Comparison of ENCODE assay signal across 1 cellular context in the genomic region with DNA sequence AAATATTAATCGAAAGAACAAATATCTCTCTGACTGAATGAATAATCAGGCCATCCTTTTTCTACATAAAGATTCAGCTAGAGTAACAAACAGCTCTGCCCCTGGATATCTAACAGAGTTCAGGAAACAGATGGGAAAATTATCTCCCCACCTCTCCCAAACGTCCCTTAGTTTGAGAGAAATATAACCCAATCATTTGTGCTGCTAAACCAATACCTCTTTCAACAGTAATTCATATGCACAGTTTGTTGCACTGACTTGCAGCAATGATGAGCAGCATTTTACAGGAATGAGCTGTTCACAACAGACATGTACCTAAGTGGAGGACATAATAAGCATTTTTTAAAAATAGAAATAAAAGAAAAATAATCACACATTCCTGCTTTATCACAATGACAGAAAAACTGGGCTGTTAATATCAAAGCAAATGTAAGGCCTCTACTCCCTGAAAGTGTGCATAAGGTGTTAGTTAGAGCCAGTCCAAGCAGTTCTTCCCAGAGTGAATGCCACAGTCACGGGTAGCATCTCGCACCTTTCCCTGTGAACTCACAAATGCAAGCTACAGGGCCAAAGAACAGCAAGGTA.
TF ChIP-seq lines count a peak whose summit lies in the region.

No MANE protein-coding gene starts in this region.

TF ChIP-seq in GM23338, 12 proteins besides CTCF, POLR2A, EP300 and RAD21 (continued from another document):
- TF ChIP-seq, protein P1, sequence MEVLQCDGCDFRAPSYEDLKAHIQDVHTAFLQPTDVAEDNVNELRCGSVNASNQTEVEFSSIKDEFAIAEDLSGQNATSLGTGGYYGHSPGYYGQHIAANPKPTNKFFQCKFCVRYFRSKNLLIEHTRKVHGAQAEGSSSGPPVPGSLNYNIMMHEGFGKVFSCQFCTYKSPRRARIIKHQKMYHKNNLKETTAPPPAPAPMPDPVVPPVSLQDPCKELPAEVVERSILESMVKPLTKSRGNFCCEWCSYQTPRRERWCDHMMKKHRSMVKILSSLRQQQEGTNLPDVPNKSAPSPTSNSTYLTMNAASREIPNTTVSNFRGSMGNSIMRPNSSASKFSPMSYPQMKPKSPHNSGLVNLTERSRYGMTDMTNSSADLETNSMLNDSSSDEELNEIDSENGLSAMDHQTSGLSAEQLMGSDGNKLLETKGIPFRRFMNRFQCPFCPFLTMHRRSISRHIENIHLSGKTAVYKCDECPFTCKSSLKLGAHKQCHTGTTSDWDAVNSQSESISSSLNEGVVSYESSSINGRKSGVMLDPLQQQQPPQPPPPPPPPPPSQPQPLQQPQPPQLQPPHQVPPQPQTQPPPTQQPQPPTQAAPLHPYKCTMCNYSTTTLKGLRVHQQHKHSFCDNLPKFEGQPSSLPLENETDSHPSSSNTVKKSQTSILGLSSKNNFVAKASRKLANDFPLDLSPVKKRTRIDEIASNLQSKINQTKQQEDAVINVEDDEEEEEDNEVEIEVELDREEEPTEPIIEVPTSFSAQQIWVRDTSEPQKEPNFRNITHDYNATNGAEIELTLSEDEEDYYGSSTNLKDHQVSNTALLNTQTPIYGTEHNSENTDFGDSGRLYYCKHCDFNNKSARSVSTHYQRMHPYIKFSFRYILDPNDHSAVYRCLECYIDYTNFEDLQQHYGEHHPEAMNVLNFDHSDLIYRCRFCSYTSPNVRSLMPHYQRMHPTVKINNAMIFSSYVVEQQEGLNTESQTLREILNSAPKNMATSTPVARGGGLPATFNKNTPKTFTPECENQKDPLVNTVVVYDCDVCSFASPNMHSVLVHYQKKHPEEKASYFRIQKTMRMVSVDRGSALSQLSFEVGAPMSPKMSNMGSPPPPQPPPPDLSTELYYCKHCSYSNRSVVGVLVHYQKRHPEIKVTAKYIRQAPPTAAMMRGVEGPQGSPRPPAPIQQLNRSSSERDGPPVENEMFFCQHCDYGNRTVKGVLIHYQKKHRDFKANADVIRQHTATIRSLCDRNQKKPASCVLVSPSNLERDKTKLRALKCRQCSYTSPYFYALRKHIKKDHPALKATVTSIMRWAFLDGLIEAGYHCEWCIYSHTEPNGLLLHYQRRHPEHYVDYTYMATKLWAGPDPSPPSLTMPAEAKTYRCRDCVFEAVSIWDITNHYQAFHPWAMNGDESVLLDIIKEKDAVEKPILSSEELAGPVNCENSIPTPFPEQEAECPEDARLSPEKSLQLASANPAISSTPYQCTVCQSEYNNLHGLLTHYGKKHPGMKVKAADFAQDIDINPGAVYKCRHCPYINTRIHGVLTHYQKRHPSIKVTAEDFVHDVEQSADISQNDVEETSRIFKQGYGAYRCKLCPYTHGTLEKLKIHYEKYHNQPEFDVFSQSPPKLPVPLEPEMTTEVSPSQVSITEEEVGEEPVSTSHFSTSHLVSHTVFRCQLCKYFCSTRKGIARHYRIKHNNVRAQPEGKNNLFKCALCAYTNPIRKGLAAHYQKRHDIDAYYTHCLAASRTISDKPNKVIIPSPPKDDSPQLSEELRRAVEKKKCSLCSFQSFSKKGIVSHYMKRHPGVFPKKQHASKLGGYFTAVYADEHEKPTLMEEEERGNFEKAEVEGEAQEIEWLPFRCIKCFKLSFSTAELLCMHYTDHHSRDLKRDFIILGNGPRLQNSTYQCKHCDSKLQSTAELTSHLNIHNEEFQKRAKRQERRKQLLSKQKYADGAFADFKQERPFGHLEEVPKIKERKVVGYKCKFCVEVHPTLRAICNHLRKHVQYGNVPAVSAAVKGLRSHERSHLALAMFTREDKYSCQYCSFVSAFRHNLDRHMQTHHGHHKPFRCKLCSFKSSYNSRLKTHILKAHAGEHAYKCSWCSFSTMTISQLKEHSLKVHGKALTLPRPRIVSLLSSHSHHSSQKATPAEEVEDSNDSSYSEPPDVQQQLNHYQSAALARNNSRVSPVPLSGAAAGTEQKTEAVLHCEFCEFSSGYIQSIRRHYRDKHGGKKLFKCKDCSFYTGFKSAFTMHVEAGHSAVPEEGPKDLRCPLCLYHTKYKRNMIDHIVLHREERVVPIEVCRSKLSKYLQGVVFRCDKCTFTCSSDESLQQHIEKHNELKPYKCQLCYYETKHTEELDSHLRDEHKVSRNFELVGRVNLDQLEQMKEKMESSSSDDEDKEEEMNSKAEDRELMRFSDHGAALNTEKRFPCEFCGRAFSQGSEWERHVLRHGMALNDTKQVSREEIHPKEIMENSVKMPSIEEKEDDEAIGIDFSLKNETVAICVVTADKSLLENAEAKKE (CRISPR knock-in tag; IDR thresholded peaks at IDR 0.05): no peak
- TF ChIP-seq EZH2 (IDR thresholded peaks at IDR 0.05; ENCODE audit: low read depth, unreplicated experiment): no peak
- TF ChIP-seq, protein P2, sequence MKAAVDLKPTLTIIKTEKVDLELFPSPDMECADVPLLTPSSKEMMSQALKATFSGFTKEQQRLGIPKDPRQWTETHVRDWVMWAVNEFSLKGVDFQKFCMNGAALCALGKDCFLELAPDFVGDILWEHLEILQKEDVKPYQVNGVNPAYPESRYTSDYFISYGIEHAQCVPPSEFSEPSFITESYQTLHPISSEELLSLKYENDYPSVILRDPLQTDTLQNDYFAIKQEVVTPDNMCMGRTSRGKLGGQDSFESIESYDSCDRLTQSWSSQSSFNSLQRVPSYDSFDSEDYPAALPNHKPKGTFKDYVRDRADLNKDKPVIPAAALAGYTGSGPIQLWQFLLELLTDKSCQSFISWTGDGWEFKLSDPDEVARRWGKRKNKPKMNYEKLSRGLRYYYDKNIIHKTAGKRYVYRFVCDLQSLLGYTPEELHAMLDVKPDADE (IDR thresholded peaks at IDR 0.05): no peak
